Comparison of ENCODE assay signal across 19 cellular contexts in genomic region chr11:95720219-95720618, GRCh38.
"Had no signal": no experiment of that assay in that cellular context is flagged by ENCODE, and none has a peak within 500 bp of the region (broad histone marks: within the 10 kb centered on the region; RNA-seq: fewer than 3 reads in every experiment).

No MANE protein-coding gene starts in this region.

- H3K4me1 ChIP-seq: esophagus muscularis mucosa, left lung, parathyroid adenoma had no signal

- H3K36me3 ChIP-seq: adrenal gland, cardiac muscle cell, esophagus muscularis mucosa, left lung, neutrophil, sigmoid colon, spleen, WERI-Rb-1 had no signal

- H3K4me2 ChIP-seq: hepatocyte had no signal

- H3K27me3 Mint-ChIP-seq: activated CD4-positive, alpha-beta memory T cell treated with anti-CD3 and anti-CD28 coated beads, Interleukin-2, amount 10 ng/mL, durations not matched to agents 7 days and 5 days; activated naive CD4-positive, alpha-beta T cell treated with anti-CD3 and anti-CD28 coated beads, Interleukin-2, amount 50 U/mL, for 24 hours had no signal

- DNase-seq: activated CD4-positive, alpha-beta memory T cell treated with anti-CD3 and anti-CD28 coated beads, Interleukin-2, amount 10 ng/mL, durations not matched to agents 7 days and 5 days; activated CD4-positive, alpha-beta T cell treated with anti-CD3 and anti-CD28 coated beads for 4 hours; activated effector memory CD4-positive, alpha-beta T cell treated with Interleukin-2 at 50 U/mL for 16 hours; activated T-cell treated with anti-CD3 and anti-CD28 coated beads, Interleukin-2, amount 50 U/mL, for 4 hours; adrenal gland; left lung; mucosa of descending colon; natural killer cell; sigmoid colon; spleen; T-helper 9 cell; WERI-Rb-1 had no signal

- H3K27ac Mint-ChIP-seq: activated CD4-positive, alpha-beta memory T cell treated with anti-CD3 and anti-CD28 coated beads, Interleukin-2, amount 10 ng/mL, durations not matched to agents 7 days and 5 days; activated naive CD4-positive, alpha-beta T cell treated with anti-CD3 and anti-CD28 coated beads, Interleukin-2, amount 50 U/mL, for 24 hours; natural killer cell had no signal

- H3K36me3 Mint-ChIP-seq: activated naive CD4-positive, alpha-beta T cell treated with anti-CD3 and anti-CD28 coated beads, Interleukin-2, amount 50 U/mL, for 24 hours; natural killer cell had no signal

- ATAC-seq: activated T-cell treated with anti-CD3 and anti-CD28 coated beads, Interleukin-2, amount 50 U/mL, for 4 hours; left lung; mucosa of descending colon had no signal

- H3K4me3 ChIP-seq: adrenal gland, cardiac muscle cell, esophagus muscularis mucosa, hepatocyte, left lung, mucosa of descending colon, sigmoid colon, spleen had no signal

- H3K9me3 ChIP-seq: adrenal gland, esophagus muscularis mucosa, left lung, mucosa of descending colon, neutrophil, sigmoid colon had no signal

- H3K4me3 Mint-ChIP-seq: activated CD4-positive, alpha-beta memory T cell treated with anti-CD3 and anti-CD28 coated beads, Interleukin-2, amount 10 ng/mL, durations not matched to agents 7 days and 5 days; activated naive CD4-positive, alpha-beta T cell treated with anti-CD3 and anti-CD28 coated beads, Interleukin-2, amount 50 U/mL, for 24 hours; activated T-cell treated with anti-CD3 and anti-CD28 coated beads, Interleukin-2, amount 50 U/mL, for 4 hours; natural killer cell had no signal

- H3K9me3 Mint-ChIP-seq: activated CD4-positive, alpha-beta memory T cell treated with anti-CD3 and anti-CD28 coated beads, Interleukin-2, amount 10 ng/mL, durations not matched to agents 7 days and 5 days; activated naive CD4-positive, alpha-beta T cell treated with anti-CD3 and anti-CD28 coated beads, Interleukin-2, amount 50 U/mL, for 24 hours; activated T-cell treated with anti-CD3 and anti-CD28 coated beads, Interleukin-2, amount 50 U/mL, for 4 hours; natural killer cell had no signal

- H3K27ac ChIP-seq: adrenal gland, cardiac muscle cell, esophagus muscularis mucosa, hepatocyte, left lung, neutrophil, parathyroid adenoma, sigmoid colon, spleen, WERI-Rb-1 had no signal

- H3K27me3 ChIP-seq: adrenal gland, cardiac muscle cell, esophagus muscularis mucosa, hepatocyte, left lung, neutrophil, sigmoid colon, spleen had no signal

- H3K9ac ChIP-seq: parathyroid adenoma had no signal

- FAIRE-seq: keratinocyte had no signal
